7 cellular contexts compared by ENCODE assay signal in genomic region chr13:110575322-110576069, GRCh38. TPM values are rescaled to one million over a fixed set of nuclear protein-coding genes. Genes with fewer than 3 reads are reported as not detected.
DNase-seq lines count a peak whose midpoint lies in the region; ATAC-seq, FAIRE-seq and TF ChIP-seq lines count a peak whose summit lies in the region.

No MANE protein-coding gene starts in this region.

- H3K4me1 Mint-ChIP-seq in activated T-helper 1 cell treated with anti-CD3 and anti-CD28 coated beads, Interleukin-12 subunit alpha, Interleukin-12 subunit beta, Interleukin-2, Interleukin-4 antibody, amounts not matched to agents 30 ng/mL and 10 ng/mL and 1 ng/mL, durations not matched to agents 14 hours and 24 hours and 36 hours (ENCODE audit: low read depth), result peaks cover 19% of the 10 kb centered on the region

- intact Hi-C loops in activated T-helper 1 cell treated with anti-CD3 and anti-CD28 coated beads, Interleukin-12 subunit alpha, Interleukin-12 subunit beta, Interleukin-2, Interleukin-4 antibody, amounts not matched to agents 30 ng/mL and 10 ng/mL and 1 ng/mL, durations not matched to agents 14 hours and 24 hours and 36 hours (cut with micrococcal nuclease), result no loop called here

- no peak overlapping the region for H3K27ac Mint-ChIP-seq in activated T-helper 1 cell treated with anti-CD3 and anti-CD28 coated beads, Interleukin-12 subunit alpha, Interleukin-12 subunit beta, Interleukin-2, Interleukin-4 antibody, amounts not matched to agents 30 ng/mL and 10 ng/mL and 1 ng/mL, durations not matched to agents 14 hours and 24 hours and 36 hours

- peak; percentile 74 for ATAC-seq in GM18858 (IDR thresholded peaks at IDR 0.05; ENCODE audit: unreplicated experiment)

- FAIRE-seq in H54 (lab: Jason Lieb, UNC), result peak; percentile 81

- DNase-seq in H54 (ENCODE audit: insufficient read length, low spot score), result peak; percentile 59
- peak; percentile 41 for DNase-seq in LHCN-M2 (ENCODE audit: low read depth)
- no peak for DNase-seq in activated T-helper 1 cell treated with anti-CD3 and anti-CD28 coated beads, Interleukin-12 subunit alpha, Interleukin-12 subunit beta, Interleukin-2, Interleukin-4 antibody, amounts not matched to agents 30 ng/mL and 10 ng/mL and 1 ng/mL, durations not matched to agents 14 hours and 24 hours and 36 hours (ENCODE audit: low spot score)
- DNase-seq in mucosa of gallbladder (ENCODE audit: low spot score), result peak; percentile 53
- no peak for DNase-seq in COR-L47 (lab: John Stamatoyannopoulos, UW)
- DNase-seq in NK-92 treated with Interleukin-12 subunit alpha and Interleukin-12 subunit beta, amount 100 ng/mL, for 24 hours (lab: John Stamatoyannopoulos, UW), result no peak

- no peaks in the 10 kb centered on the region for H3K9me3 Mint-ChIP-seq in activated T-helper 1 cell treated with anti-CD3 and anti-CD28 coated beads, Interleukin-12 subunit alpha, Interleukin-12 subunit beta, Interleukin-2, Interleukin-4 antibody, amounts not matched to agents 30 ng/mL and 10 ng/mL and 1 ng/mL, durations not matched to agents 14 hours and 24 hours and 36 hours

- no peaks in the 10 kb centered on the region for H3K36me3 Mint-ChIP-seq in activated T-helper 1 cell treated with anti-CD3 and anti-CD28 coated beads, Interleukin-12 subunit alpha, Interleukin-12 subunit beta, Interleukin-2, Interleukin-4 antibody, amounts not matched to agents 30 ng/mL and 10 ng/mL and 1 ng/mL, durations not matched to agents 14 hours and 24 hours and 36 hours (ENCODE audit: low read depth)

- H3K27me3 Mint-ChIP-seq in activated T-helper 1 cell treated with anti-CD3 and anti-CD28 coated beads, Interleukin-12 subunit alpha, Interleukin-12 subunit beta, Interleukin-2, Interleukin-4 antibody, amounts not matched to agents 30 ng/mL and 10 ng/mL and 1 ng/mL, durations not matched to agents 14 hours and 24 hours and 36 hours (ENCODE audit: insufficient read depth), result peaks cover 44% of the 10 kb centered on the region

- TF ChIP-seq POLR2A in H54 (IDR thresholded peaks at IDR 0.05; ENCODE audit: low read depth, low read length), result no peak

- H3K4me3 Mint-ChIP-seq in activated T-helper 1 cell treated with anti-CD3 and anti-CD28 coated beads, Interleukin-12 subunit alpha, Interleukin-12 subunit beta, Interleukin-2, Interleukin-4 antibody, amounts not matched to agents 30 ng/mL and 10 ng/mL and 1 ng/mL, durations not matched to agents 14 hours and 24 hours and 36 hours, result peak overlapping the region; percentile 7

RNA-seq across cellular contexts. Expression of gene RAB20, which starts 14.0 kb away (rescaled TPM):
- total RNA-seq in LHCN-M2 (2014; rRNA removed), result 6.2 and 8.1 TPM in 2 replicates
- polyA plus RNA-seq in LHCN-M2 (2012), result 5.4 TPM
- total RNA-seq in activated T-helper 1 cell treated with anti-CD3 and anti-CD28 coated beads, Interleukin-12 subunit alpha, Interleukin-12 subunit beta, Interleukin-2, Interleukin-4 antibody, amounts not matched to agents 30 ng/mL and 10 ng/mL and 1 ng/mL, durations not matched to agents 14 hours and 24 hours and 36 hours, result 1.1 and 1.5 TPM in 2 replicates
- total RNA-seq in mucosa of gallbladder, result 41.1 TPM

RNA-seq across cellular contexts. Expression of gene NAXD, which starts 39.8 kb away (rescaled TPM):
- total RNA-seq in LHCN-M2 (2014; rRNA removed) (23.5 and 25.9 TPM in 2 replicates), mucosa of gallbladder (62.7 TPM)
- 20.1 TPM for polyA plus RNA-seq in LHCN-M2 (2012)
- total RNA-seq in activated T-helper 1 cell treated with anti-CD3 and anti-CD28 coated beads, Interleukin-12 subunit alpha, Interleukin-12 subunit beta, Interleukin-2, Interleukin-4 antibody, amounts not matched to agents 30 ng/mL and 10 ng/mL and 1 ng/mL, durations not matched to agents 14 hours and 24 hours and 36 hours, result 22.0 and 22.2 TPM in 2 replicates

Comparison
In these comparisons a context has a peak if more than half of its experiments do, and no peak if none do; other contexts are left out.
1. DNase-seq: peak in H54 (single experiment), LHCN-M2 (single experiment) and mucosa of gallbladder (single experiment); none in activated T-helper 1 cell treated with anti-CD3 and anti-CD28 coated beads, Interleukin-12 subunit alpha, Interleukin-12 subunit beta, Interleukin-2, Interleukin-4 antibody, amounts not matched to agents 30 ng/mL and 10 ng/mL and 1 ng/mL, durations not matched to agents 14 hours and 24 hours and 36 hours (single experiment), COR-L47 (single experiment) and NK-92 treated with Interleukin-12 subunit alpha and Interleukin-12 subunit beta, amount 100 ng/mL, for 24 hours (single experiment).